ENCODE assay signal across 21 cellular contexts in the genomic region with DNA sequence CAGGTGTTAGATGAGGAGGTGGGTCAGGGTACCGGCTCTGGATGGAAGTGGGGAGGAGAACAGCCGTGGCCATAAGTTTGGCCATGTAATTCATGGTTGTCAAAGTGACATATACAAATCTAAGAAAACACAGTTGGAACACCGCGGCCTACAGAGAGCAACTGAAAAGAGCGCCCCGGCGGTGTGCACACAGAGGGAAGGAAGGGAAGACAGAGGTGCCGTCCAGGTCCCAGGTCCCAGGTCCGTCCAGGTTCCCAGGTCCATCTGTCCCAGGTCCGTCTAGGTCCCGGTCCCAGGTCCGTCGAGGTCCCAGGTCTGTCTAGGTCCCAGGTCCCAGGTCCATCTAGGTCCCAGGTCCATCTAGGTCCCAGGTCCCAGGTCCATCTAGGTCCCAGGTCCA. TPM values are rescaled to one million over a fixed set of nuclear protein-coding genes. Genes with fewer than 3 reads are reported as not detected.
DNase-seq lines count a peak whose midpoint lies in the region; ATAC-seq and TF ChIP-seq lines count a peak whose summit lies in the region.
"Had no signal": no experiment of that assay in that cellular context is flagged by ENCODE, and none has a peak within 500 bp of the region (broad histone marks: within the 10 kb centered on the region; RNA-seq: fewer than 3 reads in every experiment).

No MANE protein-coding gene starts in this region.

- intact Hi-C loops in right cardiac atrium (cut with DNase I) (no loop called here), left ventricle myocardium inferior (cut with micrococcal nuclease) (no loop called here)
- intact Hi-C loops in activated CD4-positive, alpha-beta T cell treated with anti-CD3 and anti-CD28 coated beads for 36 hours (cut with DNase I, micrococcal nuclease): no loop called here

- no peak overlapping the region for H3K4me3 Mint-ChIP-seq in glutamatergic neuron (ENCODE audit: unreplicated experiment)
- H3K4me3 Mint-ChIP-seq in type B pancreatic cell: peak overlapping the region; percentile 31
- H3K4me3 Mint-ChIP-seq in activated CD4-positive, alpha-beta T cell treated with anti-CD3 and anti-CD28 coated beads for 36 hours: no peak overlapping the region

- H3K27ac ChIP-seq in right cardiac atrium (ENCODE audit: low read length) (no peak overlapping the region), left ventricle myocardium inferior (replicated peaks) (no peak overlapping the region), HUES64 (ENCODE audit: low read depth, low read length) (peak overlapping the region; percentile 41; the same call in 1 of the 2 replicates)
- H3K27ac ChIP-seq: A549, KMS-11, RWPE1, SJSA1 had no signal

- no peak overlapping the region for H3K4me3 ChIP-seq in right cardiac atrium (ENCODE audit: low read length)
- no peak overlapping the region for H3K4me3 ChIP-seq in left ventricle myocardium inferior
- no peak overlapping the region for H3K4me3 ChIP-seq in HUES64 (ENCODE audit: low read length)
- H3K4me3 ChIP-seq: A549, SJSA1 had no signal

- CTCF ChIA-PET in activated CD4-positive, alpha-beta T cell treated with anti-CD3 and anti-CD28 coated beads for 36 hours (lab: Charles Lee): no interaction called here

- POLR2A ChIA-PET in activated CD4-positive, alpha-beta T cell treated with anti-CD3 and anti-CD28 coated beads for 36 hours (lab: Charles Lee): no interaction called here

- no peaks in the 10 kb centered on the region for H3K9me3 ChIP-seq in right cardiac atrium (ENCODE audit: control insufficient read depth, low read length)
- no peaks in the 10 kb centered on the region for H3K9me3 ChIP-seq in left ventricle myocardium inferior (replicated peaks)
- H3K9me3 ChIP-seq in HUES64 (ENCODE audit: insufficient read depth, low read depth, low read length): peaks cover 5% of the 10 kb centered on the region; the same call in 1 of the 2 replicates
- H3K9me3 ChIP-seq: A549 had no signal

- peak overlapping the region; percentile 49 for H3K27ac Mint-ChIP-seq in glutamatergic neuron (ENCODE audit: unreplicated experiment)
- H3K27ac Mint-ChIP-seq in type B pancreatic cell: no peak overlapping the region
- no peak overlapping the region for H3K27ac Mint-ChIP-seq in activated CD4-positive, alpha-beta T cell treated with anti-CD3 and anti-CD28 coated beads for 36 hours

- H3K4me1 Mint-ChIP-seq in glutamatergic neuron (ENCODE audit: low read depth, unreplicated experiment) (peaks cover 21% of the 10 kb centered on the region), type B pancreatic cell (ENCODE audit: unreplicated experiment) (peaks cover 6% of the 10 kb centered on the region)
- peaks cover 12% of the 10 kb centered on the region for H3K4me1 Mint-ChIP-seq in activated CD4-positive, alpha-beta T cell treated with anti-CD3 and anti-CD28 coated beads for 36 hours

- no peak overlapping the region for H3K9ac ChIP-seq in HUES64 (ENCODE audit: low read depth, low read length)
- H3K9ac ChIP-seq: KMS-11 had no signal

- WGBS in right cardiac atrium: 95% methylated on average over 13 of the region's 13 CpGs
- 92% methylated on average over 13 of the region's 13 CpGs for WGBS in HUES64

- ATAC-seq in right cardiac atrium: no peak
- no peak for ATAC-seq in activated CD4-positive, alpha-beta T cell treated with anti-CD3 and anti-CD28 coated beads for 36 hours
- ATAC-seq: A549, PC-3 had no signal

- DNase-seq in right cardiac atrium (peak in 2 of 3 donors; percentile 49 to 51), left ventricle myocardium inferior (no peak), glutamatergic neuron (no peak), type B pancreatic cell (ENCODE audit: extremely low spot score, unreplicated experiment) (no peak), SW 1271 (lab: John Stamatoyannopoulos, UW) (no peak), NCI-H2081 treated with DMSO at 0.1 percent for 48 hours (lab: John Stamatoyannopoulos, UW) (no peak)
- no peak for DNase-seq in activated CD4-positive, alpha-beta T cell treated with anti-CD3 and anti-CD28 coated beads for 36 hours
- DNase-seq: C1 segment of cervical spinal cord, COR-L47, DMS153, HCEC 1CT, NCI-H1436 treated with DMSO at 0.1 percent for 48 hours, NCI-H2029 treated with DMSO at 0.1 percent for 48 hours, NCI-H510A, NCI-H82, PC-3 had no signal

- H3K27me3 Mint-ChIP-seq in glutamatergic neuron (ENCODE audit: unreplicated experiment) (peaks cover 9% of the 10 kb centered on the region), type B pancreatic cell (no peaks in the 10 kb centered on the region)
- no peaks in the 10 kb centered on the region for H3K27me3 Mint-ChIP-seq in activated CD4-positive, alpha-beta T cell treated with anti-CD3 and anti-CD28 coated beads for 36 hours

- H3K4me1 ChIP-seq in right cardiac atrium (ENCODE audit: control insufficient read depth, insufficient read depth, low read length) (no peaks in the 10 kb centered on the region), left ventricle myocardium inferior (peaks cover 30% of the 10 kb centered on the region), HUES64 (ENCODE audit: insufficient read depth, low read length) (peaks cover 25% of the 10 kb centered on the region)

- TF ChIP-seq CTCF in left ventricle myocardium inferior (IDR thresholded peaks at IDR 0.05; ENCODE audit: borderline replicate concordance): no peak
- TF ChIP-seq CTCF in glutamatergic neuron (IDR thresholded peaks at IDR 0.05; ENCODE audit: partially characterized antibody, unreplicated experiment): no peak
- no peak for TF ChIP-seq CTCF in type B pancreatic cell (conservative IDR thresholded peaks at IDR 0.05)

- H3K9me3 Mint-ChIP-seq in glutamatergic neuron (ENCODE audit: unreplicated experiment) (peaks cover 7% of the 10 kb centered on the region), type B pancreatic cell (no peaks in the 10 kb centered on the region)
- H3K9me3 Mint-ChIP-seq in activated CD4-positive, alpha-beta T cell treated with anti-CD3 and anti-CD28 coated beads for 36 hours (ENCODE audit: low read depth): no peaks in the 10 kb centered on the region

- H3K27me3 ChIP-seq in right cardiac atrium (ENCODE audit: control insufficient read depth, insufficient read depth): no peaks in the 10 kb centered on the region
- no peaks in the 10 kb centered on the region for H3K27me3 ChIP-seq in left ventricle myocardium inferior (ENCODE audit: low read depth)
- no peaks in the 10 kb centered on the region for H3K27me3 ChIP-seq in HUES64 (ENCODE audit: insufficient read depth, low read length)
- H3K27me3 ChIP-seq: SJSA1 had no signal

- peaks cover 8% of the 10 kb centered on the region for H3K36me3 Mint-ChIP-seq in glutamatergic neuron (ENCODE audit: unreplicated experiment)
- H3K36me3 Mint-ChIP-seq in type B pancreatic cell: no peaks in the 10 kb centered on the region
- H3K36me3 Mint-ChIP-seq in activated CD4-positive, alpha-beta T cell treated with anti-CD3 and anti-CD28 coated beads for 36 hours (ENCODE audit: low read depth): peaks cover 19% of the 10 kb centered on the region

- H3K36me3 ChIP-seq in left ventricle myocardium inferior: no peaks in the 10 kb centered on the region
- H3K36me3 ChIP-seq in HUES64 (ENCODE audit: insufficient read depth, low read length): peaks cover 7% of the 10 kb centered on the region

RNA-seq across cellular contexts. Expression of gene MRPL20, which starts 4.5 kb away (rescaled TPM):
- total RNA-seq in right cardiac atrium (100 to 1,000 TPM; 121 to 144 (median 132) TPM), left ventricle myocardium inferior (135 TPM), glutamatergic neuron (ENCODE audit: unreplicated experiment) (98.6 TPM), type B pancreatic cell (ENCODE audit: low replicate concordance) (98.9 and 108 TPM in 2 replicates)
- polyA plus RNA-seq in right cardiac atrium: 190 TPM
- polyA plus RNA-seq in HUES64 (2013, experiment 1 of 2): 147 TPM
- polyA plus RNA-seq in HUES64 (2013, experiment 2 of 2): 128 TPM
- 100 to 1,000 TPM; 126 to 143 TPM for total RNA-seq in activated CD4-positive, alpha-beta T cell treated with anti-CD3 and anti-CD28 coated beads for 36 hours

RNA-seq across cellular contexts. Expression of gene ANKRD65, which starts 9.4 kb away (rescaled TPM):
- total RNA-seq in right cardiac atrium: 1 to 10 TPM; 1.6 to 3.6 (median 2.9) TPM
- 4.5 TPM for polyA plus RNA-seq in right cardiac atrium
- total RNA-seq in left ventricle myocardium inferior: 1.7 TPM
- 0.95 TPM for polyA plus RNA-seq in HUES64 (2013, experiment 1 of 2)
- polyA plus RNA-seq in HUES64 (2013, experiment 2 of 2): 1.2 TPM
- total RNA-seq in glutamatergic neuron (ENCODE audit: unreplicated experiment): 38.4 TPM
- total RNA-seq in type B pancreatic cell (ENCODE audit: low replicate concordance): 7.6 and 11.1 TPM in 2 replicates
- not detected for total RNA-seq in activated CD4-positive, alpha-beta T cell treated with anti-CD3 and anti-CD28 coated beads for 36 hours
- total RNA-seq: SJSA1 had no signal

RNA-seq across cellular contexts. Expression of gene CCNL2, which starts 12.5 kb away (rescaled TPM):
- total RNA-seq in right cardiac atrium: 10 to 100 TPM; 61.2 to 83.1 (median 67.2) TPM
- polyA plus RNA-seq in right cardiac atrium: 81.7 TPM
- total RNA-seq in left ventricle myocardium inferior: 46.1 TPM
- polyA plus RNA-seq in HUES64 (2013, experiment 1 of 2): 90.6 TPM
- 82.9 TPM for polyA plus RNA-seq in HUES64 (2013, experiment 2 of 2)
- total RNA-seq in glutamatergic neuron (ENCODE audit: unreplicated experiment): 394 TPM
- total RNA-seq in type B pancreatic cell (ENCODE audit: low replicate concordance): 194 and 298 TPM in 2 replicates
- 10 to 100 TPM; 73.6 to 89.7 TPM for total RNA-seq in activated CD4-positive, alpha-beta T cell treated with anti-CD3 and anti-CD28 coated beads for 36 hours

RNA-seq across cellular contexts. Expression of gene VWA1, which starts 23.9 kb away (rescaled TPM):
- 10 to 100 TPM; 25.0 to 38.6 (median 25.6) TPM for total RNA-seq in right cardiac atrium
- 17.3 TPM for polyA plus RNA-seq in right cardiac atrium
- total RNA-seq in left ventricle myocardium inferior: 13.7 TPM
- polyA plus RNA-seq in HUES64 (2013, experiment 1 of 2): 14.6 TPM
- 10.6 TPM for polyA plus RNA-seq in HUES64 (2013, experiment 2 of 2)
- total RNA-seq in glutamatergic neuron (ENCODE audit: unreplicated experiment): 56.9 TPM
- 44.5 and 49.9 TPM in 2 replicates for total RNA-seq in type B pancreatic cell (ENCODE audit: low replicate concordance)
- total RNA-seq in activated CD4-positive, alpha-beta T cell treated with anti-CD3 and anti-CD28 coated beads for 36 hours: under 1 TPM; 0.56 to 0.78 TPM

RNA-seq across cellular contexts. Expression of gene AURKAIP1, which starts 36.6 kb away (rescaled TPM):
- total RNA-seq in right cardiac atrium: 100 to 1,000 TPM; 175 to 210 (median 188) TPM
- 331 TPM for polyA plus RNA-seq in right cardiac atrium
- 219 TPM for total RNA-seq in left ventricle myocardium inferior
- polyA plus RNA-seq in HUES64 (2013, experiment 1 of 2): 124 TPM
- polyA plus RNA-seq in HUES64 (2013, experiment 2 of 2): 114 TPM
- total RNA-seq in glutamatergic neuron (ENCODE audit: unreplicated experiment): 130 TPM
- total RNA-seq in type B pancreatic cell (ENCODE audit: low replicate concordance): 122 and 143 TPM in 2 replicates
- total RNA-seq in activated CD4-positive, alpha-beta T cell treated with anti-CD3 and anti-CD28 coated beads for 36 hours: 100 to 1,000 TPM in 1 of 2 experiments, 10 to 100 TPM in 1; 89.5 to 117 TPM

Comparison
In these comparisons a context has a peak if more than half of its experiments do, and no peak if none do; other contexts are left out.
1. DNase-seq: peak in right cardiac atrium (2 of 3); none in left ventricle myocardium inferior (single experiment), glutamatergic neuron (single experiment), type B pancreatic cell (single experiment), SW 1271 (0 of 2), activated CD4-positive, alpha-beta T cell treated with anti-CD3 and anti-CD28 coated beads for 36 hours (single experiment) and NCI-H2081 treated with DMSO at 0.1 percent for 48 hours (single experiment).